In genomic region chr2:160492401-160493226, GRCh38 we compare ENCODE assay signal across 8 cellular contexts. TPM values are rescaled to one million over a fixed set of nuclear protein-coding genes. Genes with fewer than 3 reads are reported as not detected.
DNase-seq lines count a peak whose midpoint lies in the region; ATAC-seq and TF ChIP-seq lines count a peak whose summit lies in the region.

No MANE protein-coding gene starts in this region.

- POLR2A ChIA-PET in WTC11 (lab: Charles Lee): interaction anchor here (0.6 kb wide), 1 partner anchor 196 kb away, joined by 6 read pairs; no protein-coding TSS in a partner anchor

- no peaks in the 10 kb centered on the region for H3K9me3 Mint-ChIP-seq in WTC11

- peak overlapping the region; percentile 89 for H3K4me3 Mint-ChIP-seq in WTC11

- DNase-seq in LHCN-M2 (ENCODE audit: low read depth) (peak; percentile 65), WTC11 (ENCODE audit: low spot score) (peak; percentile 90), cardiac fibroblast (ENCODE audit: low read depth in 2 of 2) (peak; percentile 76 to 82), kidney epithelial cell (ENCODE audit: low read depth) (no peak), inferior parietal cortex (ENCODE audit: extremely low spot score) (no peak)
- peak; percentile 50 for DNase-seq in stimulated activated CD4-positive, alpha-beta T cell treated with anti-CD3 and anti-CD28 coated beads, Interleukin-1b, Interleukin-23, amount 100 ng/mL, for 48 hours

- ATAC-seq in WTC11 (peak; percentile 86), HG03439 (IDR thresholded peaks at IDR 0.05; ENCODE audit: unreplicated experiment) (no peak)

- peak overlapping the region; percentile 98 for H3K27ac Mint-ChIP-seq in WTC11

- CTCF ChIA-PET in WTC11 (lab: Charles Lee): interaction anchor here (1.3 kb wide), 1 partner anchor 64 kb away, joined by 3 read pairs; no protein-coding TSS in a partner anchor

- H3K4me3 ChIP-seq in GM08714 (ENCODE audit: low read length): peak overlapping the region; percentile 65
- H3K4me3 ChIP-seq in cardiac fibroblast (replicated peaks in 1 of 2; ENCODE audit: low read depth in 2 of 2, low read length in 2 of 2): peak overlapping the region; percentile 76 to 86
- peak overlapping the region; percentile 91 for H3K4me3 ChIP-seq in kidney epithelial cell (ENCODE audit: low read depth, low read length)

- H3K27me3 ChIP-seq in kidney epithelial cell (ENCODE audit: control insufficient read depth, insufficient read depth, low read length): no peaks in the 10 kb centered on the region

- TF ChIP-seq CTCF in WTC11 (IDR thresholded peaks at IDR 0.05) (no peak), cardiac fibroblast (IDR thresholded peaks at IDR 0.05; ENCODE audit: low read depth, low read length) (no peak), kidney epithelial cell (IDR thresholded peaks at IDR 0.05; ENCODE audit: insufficient read depth, low read length, poor library complexity, severe bottlenecking) (no peak)

- H3K27me3 Mint-ChIP-seq in WTC11 (ENCODE audit: low read depth): no peaks in the 10 kb centered on the region

- H3K36me3 Mint-ChIP-seq in WTC11: no peaks in the 10 kb centered on the region

- H3K4me1 Mint-ChIP-seq in WTC11: peaks cover 45% of the 10 kb centered on the region

- no peaks in the 10 kb centered on the region for H3K36me3 ChIP-seq in kidney epithelial cell (ENCODE audit: control insufficient read depth, insufficient read depth, low read length)

TF ChIP-seq in WTC11, 78 proteins besides CTCF, POLR2A, EP300 and RAD21 (continues in another document):
- TF ChIP-seq FOXP1 (CRISPR knock-in tag; IDR thresholded peaks at IDR 0.05; ENCODE audit: borderline replicate concordance) (no peak), ZNF219 (CRISPR knock-in tag; IDR thresholded peaks at IDR 0.05; ENCODE audit: borderline replicate concordance) (peak; percentile 45; the same call in 1 of the 2 replicates), ZNF512 (CRISPR knock-in tag; IDR thresholded peaks at IDR 0.05; ENCODE audit: borderline replicate concordance) (no peak), AR (CRISPR knock-in tag; IDR thresholded peaks at IDR 0.05) (no peak), ZNF263 (CRISPR knock-in tag; IDR thresholded peaks at IDR 0.05; ENCODE audit: low read depth) (no peak), ZMAT4 (CRISPR knock-in tag; IDR thresholded peaks at IDR 0.05) (no peak), MYBL2 (CRISPR knock-in tag; IDR thresholded peaks at IDR 0.05) (0 out of 2 replicates have a peak, but pooled peaks have one; percentile 39), ZNF281 (CRISPR knock-in tag; IDR thresholded peaks at IDR 0.05) (0 out of 2 replicates have a peak, but pooled peaks have one; percentile 28), HMGXB4 (CRISPR knock-in tag; IDR thresholded peaks at IDR 0.05) (peak; percentile 40; the same call in 1 of the 2 replicates), EMX1 (CRISPR knock-in tag; IDR thresholded peaks at IDR 0.05) (no peak), ZNF671 (CRISPR knock-in tag; IDR thresholded peaks at IDR 0.05) (no peak), SP1 (CRISPR knock-in tag; conservative IDR thresholded peaks at IDR 0.05) (no peak; the same call in 1 of the 2 replicates), E2F5 (CRISPR knock-in tag; IDR thresholded peaks at IDR 0.05) (peak; percentile 75; the same call in 1 of the 2 replicates), SOX15 (CRISPR knock-in tag; IDR thresholded peaks at IDR 0.05) (no peak), TP53 (CRISPR knock-in tag; IDR thresholded peaks at IDR 0.05) (no peak), TEAD1 (CRISPR knock-in tag; IDR thresholded peaks at IDR 0.05) (peak; percentile 84)

RNA-seq across cellular contexts. Expression of gene RBMS1, which starts 1.0 kb away (rescaled TPM):
- total RNA-seq in LHCN-M2 (2014; rRNA removed) (101 and 118 TPM in 2 replicates), WTC11 (2021) (53.1 to 56.3 TPM (median 54.3 TPM) in 3 replicates), kidney epithelial cell (44.8 and 52.5 TPM in 2 replicates)
- polyA plus RNA-seq in LHCN-M2 (2012): 45.4 TPM

Comparison
In these comparisons a context has a peak if more than half of its experiments do, and no peak if none do; other contexts are left out.
1. DNase-seq: peak in LHCN-M2 (single experiment), WTC11 (single experiment), cardiac fibroblast (2 of 2) and stimulated activated CD4-positive, alpha-beta T cell treated with anti-CD3 and anti-CD28 coated beads, Interleukin-1b, Interleukin-23, amount 100 ng/mL, for 48 hours (single experiment); none in kidney epithelial cell (single experiment) and inferior parietal cortex (single experiment).
2. Peak in every context shown above with its lines, with median percentiles within 50 percentile points of each other: H3K4me3 ChIP-seq.